Comparison of ENCODE assay signal across 8 cellular contexts in the genomic region with DNA sequence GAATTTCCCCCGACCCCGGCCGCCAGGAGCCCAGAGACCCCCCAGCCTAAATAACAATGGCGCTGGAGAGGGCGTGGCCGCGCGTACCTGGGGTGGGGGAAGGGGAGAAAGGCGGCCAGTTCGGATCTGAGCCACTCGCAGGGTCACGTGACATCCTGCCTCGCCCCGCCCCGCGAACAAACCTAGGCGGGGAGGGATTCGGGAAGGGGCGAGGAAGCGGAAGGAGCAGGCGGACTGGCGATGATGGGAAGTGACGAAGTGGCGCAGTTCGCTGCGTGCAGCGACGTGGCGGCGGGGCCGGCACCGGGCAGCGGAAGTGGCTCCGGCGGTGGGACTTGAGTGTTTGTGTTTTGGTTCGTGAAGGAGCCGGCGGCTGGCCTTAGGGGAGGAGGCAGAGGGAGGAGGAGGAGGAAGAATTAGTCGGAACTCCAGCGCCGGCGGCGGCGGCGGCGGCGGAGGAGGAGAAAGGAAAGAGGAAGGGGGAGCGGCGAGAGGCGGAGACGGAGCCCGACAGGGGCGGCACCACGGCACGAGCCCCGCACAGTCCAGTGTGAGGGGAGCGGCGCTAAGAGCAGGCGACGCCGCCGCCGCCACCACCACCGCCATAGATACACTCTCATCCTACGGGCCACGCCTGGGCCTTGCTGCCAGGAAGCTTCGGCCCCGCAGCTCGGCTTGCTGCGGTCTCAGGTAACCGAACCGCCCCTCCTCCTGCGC. TPM values are rescaled to one million over a fixed set of nuclear protein-coding genes. Genes with fewer than 3 reads are reported as not detected.
DNase-seq lines count a peak whose midpoint lies in the region; ATAC-seq, FAIRE-seq and TF ChIP-seq lines count a peak whose summit lies in the region.

A gene with protein sequence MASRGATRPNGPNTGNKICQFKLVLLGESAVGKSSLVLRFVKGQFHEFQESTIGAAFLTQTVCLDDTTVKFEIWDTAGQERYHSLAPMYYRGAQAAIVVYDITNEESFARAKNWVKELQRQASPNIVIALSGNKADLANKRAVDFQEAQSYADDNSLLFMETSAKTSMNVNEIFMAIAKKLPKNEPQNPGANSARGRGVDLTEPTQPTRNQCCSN (plus strand): TSS at position 266 of the 717 bp plus-strand sequence. CDS start 3,802 bp downstream, outside the sequence.

- H3K27me3 Mint-ChIP-seq in chondrocyte (ENCODE audit: low read depth) = no peaks in the 10 kb centered on the region

- ATAC-seq in HG03439 (IDR thresholded peaks at IDR 0.05; ENCODE audit: unreplicated experiment) = peak; percentile 97

- H3K4me1 Mint-ChIP-seq in chondrocyte (ENCODE audit: low read depth) = peaks cover 49% of the 10 kb centered on the region

- peaks cover 4% of the 10 kb centered on the region for H3K36me3 Mint-ChIP-seq in chondrocyte (ENCODE audit: low read depth)

- TF ChIP-seq CTCF in chondrocyte (IDR thresholded peaks at IDR 0.05) (no peak), kidney (IDR thresholded peaks at IDR 0.05; ENCODE audit: borderline replicate concordance, extremely low read depth, insufficient read depth) (no peak)

- peak within 1 kb of the TSS; percentile 96 for H3K4me3 Mint-ChIP-seq in chondrocyte (ENCODE audit: unreplicated experiment)

- H3K27ac Mint-ChIP-seq in chondrocyte (ENCODE audit: unreplicated experiment) = peak within 1 kb of the TSS; percentile 100

- peak within 1 kb of the TSS; percentile 86 to 97 for H3K9ac ChIP-seq in kidney (ENCODE audit: low read length in 2 of 2)

- intact Hi-C loops in kidney (cut with DNase I) = no loop called here

- peak within 1 kb of the TSS; percentile 98 for H3K27ac ChIP-seq in kidney (ENCODE audit: low read depth in 2 of 2, low read length in 2 of 2)

- peak within 1 kb of the TSS; percentile 86 to 96 for H3K4me3 ChIP-seq in kidney (ENCODE audit: low read length in 2 of 2)

- H3K9me3 Mint-ChIP-seq in chondrocyte (ENCODE audit: low read depth) = no peaks in the 10 kb centered on the region

- H3K9me3 ChIP-seq in kidney (ENCODE audit: control insufficient read depth in 1 of 2, low read length in 2 of 2) = no peaks in the 10 kb centered on the region

- peak; percentile 97 for FAIRE-seq in kidney (lab: Jason Lieb, UNC)

- H3K4me1 ChIP-seq in kidney (ENCODE audit: control insufficient read depth in 1 of 2, insufficient read depth in 1 of 2, low read depth in 1 of 2, low read length in 2 of 2) = peaks cover 10 to 12% of the 10 kb centered on the region in 2 donors

- peak; percentile 70 for TF ChIP-seq POLR2A in GM19193 (IDR thresholded peaks at IDR 0.05; ENCODE audit: extremely low read depth, insufficient read depth, insufficient read length)

- DNase-seq in AML-193 (lab: John Stamatoyannopoulos, UW) (peak; percentile 96 to 97), NCI-H510A treated with DMSO at 0.1 percent for 48 hours (lab: John Stamatoyannopoulos, UW) (peak; percentile 92), chondrocyte (ENCODE audit: low spot score) (peak; percentile 98), kidney (peak; percentile 99)
- DNase-seq in activated CD4-positive, alpha-beta T cell treated with anti-CD3 and anti-CD28 coated beads for 24 hours (ENCODE audit: low read depth in 2 of 2) = peak; percentile 94 to 97
- peak; percentile 98 for DNase-seq in stimulated activated CD4-positive, alpha-beta T cell treated with anti-CD3 and anti-CD28 coated beads, Interleukin-15, amount 100 ng/mL, for 24 hours

- peaks cover 0 to 6% of the 10 kb centered on the region in 2 donors for H3K36me3 ChIP-seq in kidney (ENCODE audit: control insufficient read depth in 1 of 2, insufficient read depth in 2 of 2, low read length in 2 of 2)

RNA-seq across cellular contexts. Expression of the gene that starts here (rescaled TPM):
- total RNA-seq in chondrocyte (70.6 to 81.1 TPM (median 76.0 TPM) in 3 replicates), kidney (76.9 TPM)
- polyA plus RNA-seq in kidney (ENCODE audit: insufficient read depth, low read depth, low replicate concordance) = 27.6 TPM

Comparison
In these comparisons a context has a peak if more than half of its experiments do, and no peak if none do; other contexts are left out.
1. Peak in every context shown above with its lines: DNase-seq, ATAC-seq, H3K4me3 ChIP-seq and H3K27ac ChIP-seq.